ENCODE assay signal across 12 cellular contexts in genomic region chr2:195407782-195408181, GRCh38.
DNase-seq lines count a peak whose midpoint lies in the region; ATAC-seq, FAIRE-seq and TF ChIP-seq lines count a peak whose summit lies in the region.
"Had no signal": no experiment of that assay in that cellular context is flagged by ENCODE, and none has a peak within 500 bp of the region (broad histone marks: within the 10 kb centered on the region; RNA-seq: fewer than 3 reads in every experiment).

No MANE protein-coding gene starts in this region.

- ATAC-seq in GM18511 (IDR thresholded peaks at IDR 0.05; ENCODE audit: unreplicated experiment) (no peak), omental fat pad (ENCODE audit: low FRiP score) (no peak), GM21381 (IDR thresholded peaks at IDR 0.05; ENCODE audit: unreplicated experiment) (no peak)
- ATAC-seq: activated CD4-positive, CD25-positive, alpha-beta regulatory T cell treated with anti-CD3 and anti-CD28 coated beads, Interleukin-2, amount 50 U/mL, for 24 hours had no signal

- peak; percentile 77 for FAIRE-seq in keratinocyte (lab: Jason Lieb, UNC)
- FAIRE-seq: endothelial cell of umbilical vein had no signal

- no peak overlapping the region for H3K27ac ChIP-seq in keratinocyte (ENCODE audit: control insufficient read depth, insufficient read depth, low read length)
- H3K27ac ChIP-seq: skin epidermis had no signal

- dilution Hi-C loops in keratinocyte (cut with MboI; ENCODE audit: extremely low pct_ligation_motif_present, low sequenced_read_pairs): no loop called here

- H3K4me1 ChIP-seq in adipocyte (ENCODE audit: control insufficient read depth, insufficient read depth, low read length) (peaks cover 20% of the 10 kb centered on the region), keratinocyte (ENCODE audit: control insufficient read depth, extremely low read depth, insufficient read depth, low read length) (no peaks in the 10 kb centered on the region)

- no peak overlapping the region for H3K9ac ChIP-seq in adipocyte (ENCODE audit: low read length)
- no peak overlapping the region for H3K9ac ChIP-seq in keratinocyte (ENCODE audit: control insufficient read depth, extremely low read depth, insufficient read depth, low read length)

- DNase-seq in EH (ENCODE audit: low read depth): peak; percentile 28
- DNase-seq in LHCN-M2 (ENCODE audit: low read depth): peak; percentile 69
- DNase-seq in adipocyte (ENCODE audit: low read depth): peak; percentile 43
- DNase-seq in keratinocyte (ENCODE audit: low read depth, low spot score): no peak
- no peak for DNase-seq in omental fat pad (ENCODE audit: low spot score)
- DNase-seq in hippocampal formation (lab: John Stamatoyannopoulos, UW): no peak
- DNase-seq: cerebellar nuclear complex had no signal

- no peaks in the 10 kb centered on the region for H4K20me1 ChIP-seq in keratinocyte (ENCODE audit: control insufficient read depth, extremely low read depth, insufficient read depth, low read length)

- H3K36me3 ChIP-seq in adipocyte (ENCODE audit: control insufficient read depth, insufficient read depth, low read length, severe bottlenecking) (no peaks in the 10 kb centered on the region), keratinocyte (ENCODE audit: control insufficient read depth in 2 of 2, extremely low read depth in 1 of 2, insufficient read depth in 2 of 2, low read length in 2 of 2) (no peaks in the 10 kb centered on the region)

- H3K79me2 ChIP-seq in keratinocyte (ENCODE audit: control insufficient read depth, insufficient read depth, low read length): no peaks in the 10 kb centered on the region

- H3K9me1 ChIP-seq in keratinocyte (ENCODE audit: control insufficient read depth, extremely low read depth, insufficient read depth, low read length): no peaks in the 10 kb centered on the region

- H3K9me3 ChIP-seq in adipocyte (ENCODE audit: control insufficient read depth, low read length) (no peaks in the 10 kb centered on the region), keratinocyte (ENCODE audit: control insufficient read depth, low read depth, low read length) (no peaks in the 10 kb centered on the region)

- no peak overlapping the region for H2AFZ ChIP-seq in keratinocyte (ENCODE audit: control insufficient read depth, low read length)

- TF ChIP-seq CTCF in keratinocyte (optimal IDR thresholded peaks at IDR 0.05 in 1 of 3, IDR thresholded peaks at IDR 0.05 in 1 of 3, conservative IDR thresholded peaks at IDR 0.05 in 1 of 3; ENCODE audit: extremely low read depth in 1 of 3, insufficient read depth in 2 of 3, low read length in 3 of 3) (no peak), omental fat pad (IDR thresholded peaks at IDR 0.05) (no peak)

- H3K4me2 ChIP-seq in keratinocyte (ENCODE audit: control insufficient read depth, extremely low read depth, insufficient read depth, low read depth, low read length): no peak overlapping the region

- no peak overlapping the region for H3K4me3 ChIP-seq in adipocyte (ENCODE audit: low read length)
- H3K4me3 ChIP-seq in keratinocyte (ENCODE audit: control insufficient read depth in 2 of 3, extremely low read depth in 1 of 3, insufficient read depth in 2 of 3, low read depth in 1 of 3, low read length in 3 of 3): no peak overlapping the region
- H3K4me3 ChIP-seq: skin epidermis had no signal

- no peaks in the 10 kb centered on the region for H3K27me3 ChIP-seq in adipocyte (replicated peaks; ENCODE audit: control insufficient read depth, insufficient read depth, low read length)
- no peaks in the 10 kb centered on the region for H3K27me3 ChIP-seq in keratinocyte (ENCODE audit: control insufficient read depth, extremely low read depth, insufficient read depth, low read length)

Comparison
In these comparisons a context has a peak if more than half of its experiments do, and no peak if none do; other contexts are left out.
1. DNase-seq: peak in EH (single experiment), LHCN-M2 (single experiment) and adipocyte (single experiment); none in keratinocyte (single experiment), omental fat pad (single experiment) and hippocampal formation (0 of 2).